Comparison of ENCODE assay signal across 20 cellular contexts in genomic region chr2:145481334-145481922, GRCh38.
A peak's percentile ranks its signal among the peaks of the same experiment; 100 is the strongest.
DNase-seq lines count a peak whose midpoint lies in the region; TF ChIP-seq lines count a peak whose summit lies in the region.
"Had no signal": no experiment of that assay in that cellular context is flagged by ENCODE, and none has a peak within 500 bp of the region (broad histone marks: within the 10 kb centered on the region; RNA-seq: fewer than 3 reads in every experiment).

No MANE protein-coding gene starts in this region.

- dilution Hi-C loops in mammary epithelial cell (cut with HindIII; ENCODE audit: low sequenced_read_pairs), result no loop called here

- H3K4me2 ChIP-seq in mammary epithelial cell (ENCODE audit: insufficient read depth, low read depth, low read length), result no peak overlapping the region
- H3K4me2 ChIP-seq: BLaER1 had no signal

- no peaks in the 10 kb centered on the region for H3K27me3 ChIP-seq in mammary epithelial cell (ENCODE audit: insufficient read depth, low read length)
- H3K27me3 ChIP-seq: BE2C, BLaER1 had no signal

- H3K9me3 ChIP-seq in mammary epithelial cell (replicated peaks; ENCODE audit: insufficient read depth, low read length) (no peaks in the 10 kb centered on the region), SK-N-MC (ENCODE audit: low read depth, low read length) (no peaks in the 10 kb centered on the region)
- H3K9me3 ChIP-seq: BE2C, BLaER1 had no signal

- BruUV-seq in MCF 10A (replicated peaks; lab: Mats Ljungman, UMichigan) (no TSS peak), mammary epithelial cell (replicated peaks; lab: Mats Ljungman, UMichigan) (no TSS peak)

- TF ChIP-seq CTCF in MCF 10A (IDR thresholded peaks at IDR 0.05; ENCODE audit: unreplicated experiment) (no peak), mammary epithelial cell (conservative IDR thresholded peaks at IDR 0.05 in 1 of 2, IDR thresholded peaks at IDR 0.05 in 1 of 2; ENCODE audit: extremely low read depth in 1 of 2, insufficient read depth in 1 of 2, low read depth in 1 of 2, low read length in 2 of 2) (no peak), mesothelial cell of epicardium (IDR thresholded peaks at IDR 0.05; ENCODE audit: unreplicated experiment) (no peak)

- peaks cover 7% of the 10 kb centered on the region for H3K4me1 ChIP-seq in mammary epithelial cell (ENCODE audit: insufficient read depth, low read length)
- H3K4me1 ChIP-seq: BE2C, BLaER1 had no signal

- no peak overlapping the region for H2AFZ ChIP-seq in mammary epithelial cell (ENCODE audit: low read depth, low read length)

- H3K27me3 Mint-ChIP-seq in MCF 10A (ENCODE audit: insufficient read depth, unreplicated experiment) (no peaks in the 10 kb centered on the region), mesothelial cell of epicardium (ENCODE audit: low read depth) (no peaks in the 10 kb centered on the region)
- H3K27me3 Mint-ChIP-seq: CD4-positive, alpha-beta memory T cell; CD4-positive, CD25-positive, alpha-beta regulatory T cell; CD8-positive, alpha-beta memory T cell had no signal

- CTCF ChIA-PET in MCF 10A (lab: Yijun Ruan, JAX), result interaction anchor here (0.6 to 0.7 kb wide), 3 partner anchors 230 to 898 kb away, joined by 4 to 5 read pairs (median 5); no protein-coding TSS in a partner anchor
- CTCF ChIA-PET in mammary epithelial cell (lab: Charles Lee; ENCODE audit: low non-redundant PET), result no interaction called here

- no peak overlapping the region for H3K4me3 Mint-ChIP-seq in MCF 10A (ENCODE audit: unreplicated experiment)
- H3K4me3 Mint-ChIP-seq in mesothelial cell of epicardium, result no peak overlapping the region
- H3K4me3 Mint-ChIP-seq: CD14-positive monocyte; CD4-positive, alpha-beta memory T cell; CD4-positive, CD25-positive, alpha-beta regulatory T cell; CD8-positive, alpha-beta memory T cell had no signal

- in situ Hi-C loops in mammary epithelial cell (cut with MboI; ENCODE audit: low sequenced_read_pairs in 2 of 2), result no loop called here

- H3K36me3 Mint-ChIP-seq in MCF 10A (ENCODE audit: insufficient read depth, unreplicated experiment) (no peaks in the 10 kb centered on the region), mesothelial cell of epicardium (no peaks in the 10 kb centered on the region)
- H3K36me3 Mint-ChIP-seq: CD14-positive monocyte; CD4-positive, alpha-beta memory T cell; CD4-positive, CD25-positive, alpha-beta regulatory T cell; CD8-positive, alpha-beta memory T cell had no signal

- POLR2A ChIA-PET in MCF 10A (lab: Yijun Ruan, JAX), result interaction anchor here (0.5 to 0.7 kb wide), 5 partner anchors 16 to 1068 kb away, joined by 3 to 6 read pairs (median 3); no protein-coding TSS in a partner anchor

- no peak for DNase-seq in MCF 10A (ENCODE audit: unreplicated experiment)
- DNase-seq in mammary epithelial cell, result no peak
- no peak for DNase-seq in SK-N-MC (ENCODE audit: low read depth, low spot score)
- no peak for DNase-seq in mesothelial cell of epicardium (ENCODE audit: low spot score in 2 of 2, unreplicated experiment in 2 of 2)
- no peak for DNase-seq in A172 (ENCODE audit: low spot score)
- DNase-seq in activated CD8-positive, alpha-beta memory T cell treated with anti-CD3 and anti-CD28 coated beads, Interleukin-2, amount 50 U/mL, for 48 hours, result no peak
- DNase-seq: ACHN; BE2C; C1 segment of cervical spinal cord; CD4-positive, alpha-beta memory T cell; CD4-positive, CD25-positive, alpha-beta regulatory T cell; CD8-positive, alpha-beta memory T cell; COR-L47; DMS 273 treated with DMSO at 0.1 percent for 48 hours; DMS153; DMS79 treated with DMSO at 0.1 percent for 48 hours; GF-D8 had no signal

- H3K9ac ChIP-seq in mammary epithelial cell (ENCODE audit: insufficient read depth, low read length) (no peak overlapping the region), SK-N-MC (ENCODE audit: insufficient read length) (no peak overlapping the region)
- H3K9ac ChIP-seq: BLaER1 had no signal

- H3K27ac Mint-ChIP-seq in MCF 10A (ENCODE audit: low read depth, unreplicated experiment) (peak overlapping the region; percentile 63), mesothelial cell of epicardium (peak overlapping the region; percentile 7)
- H3K27ac Mint-ChIP-seq: CD14-positive monocyte; CD4-positive, alpha-beta memory T cell had no signal

- H3K9me3 Mint-ChIP-seq in MCF 10A (ENCODE audit: unreplicated experiment) (peaks cover 7% of the 10 kb centered on the region), mesothelial cell of epicardium (peaks cover 8% of the 10 kb centered on the region)
- H3K9me3 Mint-ChIP-seq: CD8-positive, alpha-beta memory T cell had no signal

- peaks cover 14% of the 10 kb centered on the region for H3K4me1 Mint-ChIP-seq in MCF 10A (ENCODE audit: insufficient read depth, unreplicated experiment)
- H3K4me1 Mint-ChIP-seq in mesothelial cell of epicardium, result peaks cover 8% of the 10 kb centered on the region
- H3K4me1 Mint-ChIP-seq: CD4-positive, alpha-beta memory T cell; CD4-positive, CD25-positive, alpha-beta regulatory T cell; CD8-positive, alpha-beta memory T cell had no signal

- no peaks in the 10 kb centered on the region for H3K36me3 ChIP-seq in mammary epithelial cell (ENCODE audit: insufficient read depth, low read length)
- no peaks in the 10 kb centered on the region for H3K36me3 ChIP-seq in SK-N-MC (ENCODE audit: insufficient read depth, low read length)
- H3K36me3 ChIP-seq: BE2C, BLaER1 had no signal

- no peak overlapping the region for H3K4me3 ChIP-seq in mammary epithelial cell (replicated peaks in 1 of 3; ENCODE audit: insufficient read depth in 1 of 3, low read depth in 2 of 3, low read length in 3 of 3)
- no peak overlapping the region for H3K4me3 ChIP-seq in SK-N-MC
- H3K4me3 ChIP-seq: BLaER1 had no signal

- H3K27ac ChIP-seq in mammary epithelial cell (ENCODE audit: insufficient read depth, low read depth, low read length) (no peak overlapping the region), SK-N-MC (peak overlapping the region; percentile 57)
- H3K27ac ChIP-seq: 22Rv1, BLaER1 had no signal

- no peaks in the 10 kb centered on the region for H3K79me2 ChIP-seq in mammary epithelial cell (ENCODE audit: insufficient read depth, low read length)

- no peaks in the 10 kb centered on the region for H4K20me1 ChIP-seq in mammary epithelial cell (ENCODE audit: insufficient read depth, low read length)
- H4K20me1 ChIP-seq: BLaER1 had no signal

- intact Hi-C loops in MCF 10A (cut with micrococcal nuclease) (loop anchor here (5.0 to 10.0 kb wide), 5 partner anchors 836 to 1969 kb away; no protein-coding TSS in a partner anchor), mammary epithelial cell (cut with micrococcal nuclease) (loop anchor here (5.0 to 10.0 kb wide), 3 partner anchors 587 to 1319 kb away; no protein-coding TSS in a partner anchor)
